ENCODE assay signal across 1 cellular context in genomic region chr2:67574230-67574629, GRCh38.
A peak's percentile ranks its signal among the peaks of the same experiment; 100 is the strongest.
TF ChIP-seq lines count a peak whose summit lies in the region.

No MANE protein-coding gene starts in this region.

TF ChIP-seq in SK-N-SH, 30 proteins besides CTCF, POLR2A, EP300 and RAD21 (continued from another document):
- TF ChIP-seq NFIC (IDR thresholded peaks at IDR 0.05; ENCODE audit: borderline replicate concordance): peak; percentile 27; the same call in 1 of the 2 replicates
TF ChIP-seq in SK-N-SH: peak in this region for 7.
